19 cellular contexts compared by ENCODE assay signal in the genomic region with DNA sequence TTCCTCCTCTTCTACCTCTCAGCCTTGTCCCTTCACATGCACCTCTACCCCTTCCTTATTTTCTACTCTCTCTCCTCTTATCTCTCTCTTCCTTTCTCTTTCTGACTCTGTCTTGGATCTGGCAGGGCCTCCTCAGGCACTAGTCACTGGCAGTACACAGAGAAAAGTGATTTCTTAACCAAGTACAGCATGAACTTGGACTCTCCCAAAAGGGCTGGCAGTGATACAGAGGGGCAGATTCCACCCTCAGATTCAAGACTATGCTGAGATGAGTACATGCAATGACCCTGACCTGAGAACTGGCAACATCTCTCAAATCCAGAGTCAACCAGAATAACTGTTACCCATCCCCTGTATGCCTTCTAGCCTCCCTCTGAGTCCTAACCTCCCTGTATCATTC. TPM values are rescaled to one million over a fixed set of nuclear protein-coding genes. Genes with fewer than 3 reads are reported as not detected.
DNase-seq lines count a peak whose midpoint lies in the region; ATAC-seq and TF ChIP-seq lines count a peak whose summit lies in the region.
"Had no signal": no experiment of that assay in that cellular context is flagged by ENCODE, and none has a peak within 500 bp of the region (broad histone marks: within the 10 kb centered on the region; RNA-seq: fewer than 3 reads in every experiment).

No MANE protein-coding gene starts in this region.

- no peak overlapping the region for H3K9ac ChIP-seq in skeletal muscle satellite cell (ENCODE audit: low read depth, low read length)

- H3K4me3 ChIP-seq in esophagus muscularis mucosa (peak overlapping the region in 1 of 4 donors; percentile 27), skeletal muscle satellite cell (ENCODE audit: low read length) (no peak overlapping the region)
- H3K4me3 ChIP-seq: GM12878, K562 had no signal

- H3K4me1 ChIP-seq in esophagus muscularis mucosa (peaks cover 0 to 34% (median 17%) of the 10 kb centered on the region in 4 donors), skeletal muscle satellite cell (ENCODE audit: control insufficient read depth, insufficient read depth, low read length) (peaks cover 36% of the 10 kb centered on the region)

- H3K4me2 ChIP-seq in skeletal muscle satellite cell (ENCODE audit: low read length): peak overlapping the region; percentile 32

- H3K27ac ChIP-seq in esophagus muscularis mucosa (replicated peaks in 1 of 4): peak overlapping the region; percentile 35 to 81 (median 52)

- H3K9me3 ChIP-seq in esophagus muscularis mucosa (no peaks in the 10 kb centered on the region), skeletal muscle satellite cell (replicated peaks; ENCODE audit: low read length) (no peaks in the 10 kb centered on the region)
- H3K9me3 ChIP-seq: Caco-2 had no signal

- DNase-seq in ELR (ENCODE audit: low read depth) (peak; percentile 29), esophagus muscularis mucosa (ENCODE audit: extremely low spot score) (no peak), left lobe of liver (ENCODE audit: low spot score) (peak; percentile 85), SIG-M5 treated with dmso at 0.1 percent for 504 hours (lab: John Stamatoyannopoulos, UW; ENCODE audit: unreplicated experiment) (no peak), OCI-M1 (lab: John Stamatoyannopoulos, UW) (no peak), HuH-7.5 (ENCODE audit: low spot score) (no peak), iPS-NIHi11 (ENCODE audit: low spot score) (no peak)
- DNase-seq: activated CD4-positive, alpha-beta memory T cell treated with anti-CD3 and anti-CD28 coated beads, Interleukin-2, amount 10 ng/mL, durations not matched to agents 7 days and 5 days; activated T-cell treated with anti-CD3 and anti-CD28 coated beads, Interleukin-2, amount 50 U/mL, for 72 hours; Caco-2; GOT3; kidney; NCI-H1092; NCI-H82; nucleus accumbens; stimulated activated naive CD4-positive, alpha-beta T cell had no signal

- H3K36me3 ChIP-seq in esophagus muscularis mucosa: peaks cover 0 to 8% (median 0%) of the 10 kb centered on the region in 4 donors
- no peaks in the 10 kb centered on the region for H3K36me3 ChIP-seq in skeletal muscle satellite cell (ENCODE audit: insufficient read depth, low read length)

- intact Hi-C loops in esophagus muscularis mucosa (cut with DNase I): no loop called here

- no peak for TF ChIP-seq POLR2A in esophagus muscularis mucosa (IDR thresholded peaks at IDR 0.05; ENCODE audit: low read depth)

- no peak for TF ChIP-seq EP300 in esophagus muscularis mucosa (IDR thresholded peaks at IDR 0.05)

- no peaks in the 10 kb centered on the region for H3K27me3 ChIP-seq in esophagus muscularis mucosa
- no peaks in the 10 kb centered on the region for H3K27me3 ChIP-seq in skeletal muscle satellite cell (ENCODE audit: control insufficient read depth, insufficient read depth, low read length)

- no peak for TF ChIP-seq CTCF in esophagus muscularis mucosa (IDR thresholded peaks at IDR 0.05)

- ATAC-seq in left lobe of liver: peak; percentile 38
- ATAC-seq: activated T-cell treated with anti-CD3 and anti-CD28 coated beads, Interleukin-2, amount 50 U/mL, for 72 hours; GM12878; K562 had no signal

RNA-seq across cellular contexts. Expression of a gene that starts 4.3 kb away (rescaled TPM):
- total RNA-seq in esophagus muscularis mucosa (100 to 1,000 TPM in 1 of 4 donors, 10 to 100 TPM in 3; 54.0 to 113 (median 81.9) TPM), left lobe of liver (1,212 TPM)
- 150 and 223 TPM in 2 replicates for total RNA-seq in skeletal muscle satellite cell (2012; rRNA removed)

Comparison
In these comparisons a context has a peak if more than half of its experiments do, and no peak if none do; other contexts are left out.
1. DNase-seq: peak in ELR (single experiment) and left lobe of liver (single experiment); none in esophagus muscularis mucosa (single experiment), SIG-M5 treated with dmso at 0.1 percent for 504 hours (single experiment), OCI-M1 (single experiment), HuH-7.5 (single experiment) and iPS-NIHi11 (single experiment).
2. RNA of a gene that starts 4.3 kb away (total RNA-seq): 1,212 TPM in left lobe of liver (single experiment); 54.0 to 113 TPM in esophagus muscularis mucosa; every median in the first group is over 10 times any median in the second.